Comparison of ENCODE assay signal across 7 cellular contexts in genomic region chr2:120205901-120206581, GRCh38. TPM values are rescaled to one million over a fixed set of nuclear protein-coding genes. Genes with fewer than 3 reads are reported as not detected.
A peak's percentile ranks its signal among the peaks of the same experiment; 100 is the strongest.
DNase-seq lines count a peak whose midpoint lies in the region; ATAC-seq and TF ChIP-seq lines count a peak whose summit lies in the region.

No MANE protein-coding gene starts in this region.

- no peak for TF ChIP-seq POLR2A in NB4 (IDR thresholded peaks at IDR 0.05; ENCODE audit: extremely low read depth, insufficient read length)

- peak; percentile 27 for ATAC-seq in omental fat pad (ENCODE audit: low FRiP score)
- no peak for ATAC-seq in GM18870 (IDR thresholded peaks at IDR 0.05; ENCODE audit: unreplicated experiment)

- DNase-seq in GM12865 (ENCODE audit: low read depth), result peak; percentile 47
- peak; percentile 53 for DNase-seq in NB4 (ENCODE audit: low read depth)
- no peak for DNase-seq in astrocyte of the cerebellum (ENCODE audit: low read depth)
- no peak for DNase-seq in omental fat pad (ENCODE audit: low spot score)
- DNase-seq in HK-2 (ENCODE audit: unreplicated experiment), result no peak
- no peak for DNase-seq in NCI-H1092 treated with DMSO at 0.1 percent for 48 hours (lab: John Stamatoyannopoulos, UW)

- H3K4me3 ChIP-seq in GM12865 (ENCODE audit: low read depth, low read length), result no peak overlapping the region
- H3K4me3 ChIP-seq in NB4 (ENCODE audit: low read depth, low read length), result no peak overlapping the region
- no peak overlapping the region for H3K4me3 ChIP-seq in astrocyte of the cerebellum (ENCODE audit: low read depth, low read length)

- in situ Hi-C loops in astrocyte of the cerebellum (cut with HindIII; ENCODE audit: low sequenced_read_pairs), result no loop called here

- peak; percentile 68 for TF ChIP-seq CTCF in GM12865 (IDR thresholded peaks at IDR 0.05; ENCODE audit: insufficient read depth, low read depth, low read length, missing control alignments)
- peak; percentile 82 for TF ChIP-seq CTCF in NB4 (IDR thresholded peaks at IDR 0.05; ENCODE audit: low read depth, low read length)
- TF ChIP-seq CTCF in astrocyte of the cerebellum (IDR thresholded peaks at IDR 0.05; ENCODE audit: low read depth, low read length, missing control alignments), result peak; percentile 33
- TF ChIP-seq CTCF in omental fat pad (IDR thresholded peaks at IDR 0.05), result no peak

RNA-seq across cellular contexts. Expression of gene TMEM185B, which starts 17.2 kb away (rescaled TPM):
- 10 to 100 TPM; 21.5 to 31.7 (median 25.1) TPM for total RNA-seq in omental fat pad

RNA-seq across cellular contexts. Expression of gene RALB, which starts 46.6 kb away (rescaled TPM):
- 10 to 100 TPM; 41.5 to 74.2 (median 51.4) TPM for total RNA-seq in omental fat pad

Comparison
In these comparisons a context has a peak if more than half of its experiments do, and no peak if none do; other contexts are left out.
1. DNase-seq: peak in GM12865 (single experiment) and NB4 (single experiment); none in astrocyte of the cerebellum (single experiment), omental fat pad (single experiment), HK-2 (single experiment) and NCI-H1092 treated with DMSO at 0.1 percent for 48 hours (single experiment).
2. CTCF ChIP-seq: peak in GM12865 (single experiment), NB4 (single experiment) and astrocyte of the cerebellum (single experiment); none in omental fat pad (0 of 3).